In genomic region chr12:71415336-71416231, GRCh38 we compare ENCODE assay signal across 8 cellular contexts. TPM values are rescaled to one million over a fixed set of nuclear protein-coding genes. Genes with fewer than 3 reads are reported as not detected.
DNase-seq lines count a peak whose midpoint lies in the region; ATAC-seq and TF ChIP-seq lines count a peak whose summit lies in the region.

No MANE protein-coding gene starts in this region.

- no peaks in the 10 kb centered on the region for H3K9me2 ChIP-seq in PC-9 (ENCODE audit: insufficient read depth)

- DNase-seq in cardiac muscle cell (ENCODE audit: low read depth in 1 of 2, low spot score in 1 of 2) (peak; percentile 67 to 73), cardiac septum (ENCODE audit: low spot score) (no peak), PC-9 (peak in 1 of 2 experiments; percentile 14), coronary artery (ENCODE audit: low spot score) (no peak), lung (ENCODE audit: low spot score) (no peak), GOT3 (lab: John Stamatoyannopoulos, UW) (no peak)
- DNase-seq in Jurkat, Clone E6-1 (ENCODE audit: low read depth, low spot score): peak; percentile 41

- H3K9me3 ChIP-seq in cardiac muscle cell (ENCODE audit: low read depth) (no peaks in the 10 kb centered on the region), PC-9 (ENCODE audit: insufficient read depth, low read depth) (no peaks in the 10 kb centered on the region), lung (ENCODE audit: control insufficient read depth in 2 of 2, insufficient read depth in 1 of 2, low read length in 1 of 2) (peaks cover 0 to 2% of the 10 kb centered on the region in 2 donors)

- peak; percentile 82 for ATAC-seq in GM21786 (IDR thresholded peaks at IDR 0.05; ENCODE audit: unreplicated experiment)
- ATAC-seq in lung (ENCODE audit: insufficient read depth, low FRiP score): peak; percentile 69

- no peak overlapping the region for H3K4me3 ChIP-seq in cardiac muscle cell
- H3K4me3 ChIP-seq in Jurkat, Clone E6-1 (ENCODE audit: low read length): no peak overlapping the region
- no peak overlapping the region for H3K4me3 ChIP-seq in PC-9
- H3K4me3 ChIP-seq in coronary artery: no peak overlapping the region
- H3K4me3 ChIP-seq in lung: no peak overlapping the region

- no peaks in the 10 kb centered on the region for H3K79me2 ChIP-seq in PC-9 (ENCODE audit: low read depth)

- 23 to 30% methylated on average over 7 of the region's 7 CpGs for WGBS in lung, 2 donors

- H3K27me3 ChIP-seq in cardiac muscle cell: no peaks in the 10 kb centered on the region
- no peaks in the 10 kb centered on the region for H3K27me3 ChIP-seq in PC-9 (ENCODE audit: insufficient read depth, low read depth)
- H3K27me3 ChIP-seq in lung (ENCODE audit: control insufficient read depth, insufficient read depth): no peaks in the 10 kb centered on the region

- no peaks in the 10 kb centered on the region for H3F3A ChIP-seq in PC-9 (ENCODE audit: insufficient read depth, low read depth)

- intact Hi-C loops in cardiac septum (cut with DNase I) (loop anchor here (2.0 kb wide), 1 partner anchor 331 kb away; no protein-coding TSS in a partner anchor), PC-9 (cut with micrococcal nuclease; ENCODE audit: unreplicated experiment) (loop anchor here (1.0 to 5.0 kb wide), 3 partner anchors 135 to 332 kb away; no protein-coding TSS in a partner anchor)

- TF ChIP-seq CTCF in cardiac muscle cell (IDR thresholded peaks at IDR 0.05; ENCODE audit: low read depth, low read length) (peak; percentile 87), PC-9 (conservative IDR thresholded peaks at IDR 0.05) (peak; percentile 75), coronary artery (IDR thresholded peaks at IDR 0.05) (peak; percentile 55), lung (IDR thresholded peaks at IDR 0.05; ENCODE audit: control extremely low read depth, extremely low read depth) (peak; percentile 27)

- H3K4me1 ChIP-seq in cardiac muscle cell (ENCODE audit: low read depth) (no peaks in the 10 kb centered on the region), PC-9 (replicated peaks; ENCODE audit: insufficient read depth) (no peaks in the 10 kb centered on the region), lung (ENCODE audit: control insufficient read depth in 2 of 2, insufficient read depth in 2 of 2, low read length in 2 of 2) (no peaks in the 10 kb centered on the region)

- no peak overlapping the region for H3K4me2 ChIP-seq in PC-9

- POLR2A ChIA-PET in PC-9 (lab: Charles Lee; ENCODE audit: unreplicated experiment): no interaction called here

- H3K36me3 ChIP-seq in cardiac muscle cell (no peaks in the 10 kb centered on the region), PC-9 (ENCODE audit: low read depth) (no peaks in the 10 kb centered on the region), lung (ENCODE audit: control insufficient read depth in 2 of 2, insufficient read depth in 2 of 2, low read length in 2 of 2) (no peaks in the 10 kb centered on the region)

- no TSS peak for BruUV-seq in PC-9 (replicated peaks; lab: Mats Ljungman, UMichigan)

- H3K27ac ChIP-seq in cardiac muscle cell (no peak overlapping the region), PC-9 (no peak overlapping the region), coronary artery (no peak overlapping the region), lung (ENCODE audit: low read depth in 1 of 2, low read length in 1 of 2) (no peak overlapping the region)

- CTCF ChIA-PET in PC-9 (lab: Charles Lee): interaction anchor here (0.8 kb wide), 1 partner anchor 331 kb away, joined by 3 read pairs; no protein-coding TSS in a partner anchor

- H2AFZ ChIP-seq in PC-9: no peak overlapping the region

- no peaks in the 10 kb centered on the region for H4K20me1 ChIP-seq in PC-9 (ENCODE audit: insufficient read depth)

RNA-seq across cellular contexts. Expression of gene LGR5, which starts 24.0 kb away (rescaled TPM):
- total RNA-seq in cardiac muscle cell (0.12 and 0.25 TPM in 2 replicates), cardiac septum (not detected), PC-9 (2021) (not detected in 2 replicates), lung (1 to 10 TPM in 1 of 2 donors, under 1 TPM in 1; 0.15 to 1.4 TPM)
- polyA plus RNA-seq in cardiac muscle cell (0.34 TPM in 1 of 2 replicates, not detected in the other), lung (under 1 TPM; 0.06 to 0.28 TPM)
- not detected for polyA plus RNA-seq in Jurkat, Clone E6-1 (2012; ENCODE audit: insufficient read depth, insufficient read length)

Comparison
In these comparisons a context has a peak if more than half of its experiments do, and no peak if none do; other contexts are left out.
1. DNase-seq: peak in cardiac muscle cell (2 of 2) and Jurkat, Clone E6-1 (single experiment); none in cardiac septum (single experiment), coronary artery (single experiment), lung (single experiment) and GOT3 (single experiment).
2. CTCF ChIP-seq: peak in every context shown above with its lines; median percentile 87 in cardiac muscle cell; 75 in PC-9; 55 in coronary artery; 27 in lung.